ENCODE assay signal across 8 cellular contexts in the genomic region with DNA sequence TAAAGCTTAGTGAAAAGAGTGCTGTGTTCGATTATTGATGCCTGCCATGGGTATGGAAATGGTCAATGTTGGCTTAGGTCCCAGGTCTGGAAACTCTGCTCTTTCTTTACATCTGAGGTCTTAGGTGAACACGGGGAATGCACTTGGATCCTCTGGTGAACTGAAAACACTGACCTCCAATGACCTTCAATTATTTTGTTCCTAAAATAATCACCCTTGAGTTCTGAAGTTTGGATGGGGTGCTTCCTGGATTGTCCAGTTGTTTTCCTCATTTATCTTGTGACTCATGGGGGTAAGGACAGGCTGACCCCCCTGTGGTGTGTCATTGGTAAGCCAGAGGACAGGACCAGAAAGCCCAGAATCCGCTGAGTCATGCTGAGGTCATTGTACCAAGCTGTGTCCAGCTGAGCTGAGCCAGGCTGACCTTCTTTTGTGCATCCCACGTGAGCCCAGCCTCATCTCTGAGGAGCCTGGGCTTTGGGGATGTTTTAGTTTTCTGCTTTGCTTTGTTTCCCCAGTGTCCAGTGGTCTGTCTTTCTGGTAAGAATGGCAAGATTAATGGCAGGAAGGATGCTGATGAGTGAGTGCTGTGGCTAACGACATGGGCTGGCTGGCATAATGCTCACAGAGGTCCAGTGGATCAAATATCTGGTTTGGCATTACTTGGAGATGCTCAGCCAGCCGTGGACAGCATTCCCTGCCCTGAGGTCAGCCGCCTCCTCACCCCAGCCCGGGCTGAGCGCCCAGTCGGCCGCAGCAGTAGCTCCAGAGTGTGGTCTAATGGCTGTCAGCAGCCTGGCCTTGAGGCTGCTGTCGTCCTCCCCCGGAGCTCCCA. TPM values are rescaled to one million over a fixed set of nuclear protein-coding genes. Genes with fewer than 3 reads are reported as not detected.
A peak's percentile ranks its signal among the peaks of the same experiment; 100 is the strongest.
DNase-seq lines count a peak whose midpoint lies in the region; ATAC-seq and TF ChIP-seq lines count a peak whose summit lies in the region.

No MANE protein-coding gene starts in this region.

- no peak for TF ChIP-seq CTCF in body of pancreas (IDR thresholded peaks at IDR 0.05)

- intact Hi-C loops in body of pancreas (cut with DNase I): no loop called here

- no peak for TF ChIP-seq POLR2A in body of pancreas (IDR thresholded peaks at IDR 0.05)

- no peaks in the 10 kb centered on the region for H3K9me3 Mint-ChIP-seq in activated T-cell treated with anti-CD3 and anti-CD28 coated beads, Interleukin-2, amount 50 U/mL, for 72 hours

- no peaks in the 10 kb centered on the region for H3K27me3 Mint-ChIP-seq in activated T-cell treated with anti-CD3 and anti-CD28 coated beads, Interleukin-2, amount 50 U/mL, for 72 hours (ENCODE audit: low read depth)

- peaks cover 0 to 16% of the 10 kb centered on the region in 2 donors for H3K36me3 Mint-ChIP-seq in activated T-cell treated with anti-CD3 and anti-CD28 coated beads, Interleukin-2, amount 50 U/mL, for 72 hours (ENCODE audit: insufficient read depth in 2 of 2)

- H3K4me3 ChIP-seq in body of pancreas (no peak overlapping the region), skeletal muscle tissue (ENCODE audit: low read length in 3 of 3) (peak overlapping the region in 1 of 3 donors; percentile 32)

- H3K27ac Mint-ChIP-seq in activated T-cell treated with anti-CD3 and anti-CD28 coated beads, Interleukin-2, amount 50 U/mL, for 72 hours: peak overlapping the region; percentile 24

- H3K36me3 ChIP-seq in body of pancreas (replicated peaks in 1 of 2; ENCODE audit: insufficient read depth in 1 of 2, low read depth in 2 of 2) (no peaks in the 10 kb centered on the region), skeletal muscle tissue (ENCODE audit: control insufficient read depth in 3 of 3, insufficient read depth in 3 of 3, low read length in 3 of 3) (peaks cover 11 to 47% (median 36%) of the 10 kb centered on the region in 3 donors)

- H3K4me3 Mint-ChIP-seq in activated T-cell treated with anti-CD3 and anti-CD28 coated beads, Interleukin-2, amount 50 U/mL, for 72 hours: no peak overlapping the region

- no peaks in the 10 kb centered on the region for H3K27me3 ChIP-seq in body of pancreas
- no peaks in the 10 kb centered on the region for H3K27me3 ChIP-seq in skeletal muscle tissue (ENCODE audit: control insufficient read depth in 3 of 3, insufficient read depth in 3 of 3, low read length in 3 of 3)

- H3K4me1 ChIP-seq in body of pancreas: no peaks in the 10 kb centered on the region
- peaks cover 21 to 37% (median 24%) of the 10 kb centered on the region in 3 donors for H3K4me1 ChIP-seq in skeletal muscle tissue (ENCODE audit: control insufficient read depth in 3 of 3, insufficient read depth in 3 of 3, low read length in 3 of 3)

- no peaks in the 10 kb centered on the region for H3K9me3 ChIP-seq in body of pancreas
- no peaks in the 10 kb centered on the region for H3K9me3 ChIP-seq in skeletal muscle tissue (ENCODE audit: control insufficient read depth in 3 of 3, low read length in 3 of 3)

- ATAC-seq in activated T-cell treated with anti-CD3 and anti-CD28 coated beads, Interleukin-2, amount 50 U/mL, for 72 hours (replicated peaks in 1 of 2): no peak
- ATAC-seq in body of pancreas: peak; percentile 78

- H3K9ac ChIP-seq in skeletal muscle tissue (ENCODE audit: low read depth in 1 of 3, low read length in 3 of 3): peak overlapping the region; percentile 18 to 62 (median 42)

- DNase-seq in activated T-cell treated with anti-CD3 and anti-CD28 coated beads, Interleukin-2, amount 50 U/mL, for 72 hours: no peak
- DNase-seq in activated T-cell treated with anti-CD3 and anti-CD28 coated beads for 4 hours: no peak
- DNase-seq in body of pancreas: peak; percentile 52 to 79 (median 58)
- DNase-seq in iPS-NIHi11 (ENCODE audit: low spot score): peak; percentile 69
- DNase-seq in T-helper 1 cell: no peak
- no peak for DNase-seq in NCI-H1417 treated with DMSO at 0.1 percent for 48 hours (lab: John Stamatoyannopoulos, UW)
- DNase-seq in NCI-H510A (lab: John Stamatoyannopoulos, UW): no peak

- H3K4me1 Mint-ChIP-seq in activated T-cell treated with anti-CD3 and anti-CD28 coated beads, Interleukin-2, amount 50 U/mL, for 72 hours (ENCODE audit: low read depth): peaks cover 30% of the 10 kb centered on the region

- 58 to 72% methylated on average over 7 to 13 of the region's 13 CpGs for WGBS in body of pancreas, 2 donors

- no peak overlapping the region for H3K27ac ChIP-seq in body of pancreas
- peak overlapping the region; percentile 92 for H3K27ac ChIP-seq in skeletal muscle tissue (ENCODE audit: low read depth, low read length)

RNA-seq across cellular contexts. Expression of gene AMPD3, which starts 35.6 kb away (rescaled TPM):
- total RNA-seq in activated T-cell treated with anti-CD3 and anti-CD28 coated beads, Interleukin-2, amount 50 U/mL, for 72 hours: 10 to 100 TPM; 21.6 to 28.8 TPM
- total RNA-seq in body of pancreas (1 to 10 TPM; 3.6 to 9.9 TPM), skeletal muscle tissue (3.1 TPM)

RNA-seq across cellular contexts. Expression of gene RNF141, which starts 50.4 kb away (rescaled TPM):
- total RNA-seq in activated T-cell treated with anti-CD3 and anti-CD28 coated beads, Interleukin-2, amount 50 U/mL, for 72 hours: 10 to 100 TPM; 17.5 to 19.6 TPM
- 10 to 100 TPM; 20.2 to 23.1 TPM for total RNA-seq in body of pancreas
- total RNA-seq in skeletal muscle tissue: 20.4 TPM

Comparison
In these comparisons a context has a peak if more than half of its experiments do, and no peak if none do; other contexts are left out.
1. DNase-seq: peak in body of pancreas (4 of 4) and iPS-NIHi11 (single experiment); none in activated T-cell treated with anti-CD3 and anti-CD28 coated beads, Interleukin-2, amount 50 U/mL, for 72 hours (0 of 2), activated T-cell treated with anti-CD3 and anti-CD28 coated beads for 4 hours (single experiment), T-helper 1 cell (0 of 5), NCI-H1417 treated with DMSO at 0.1 percent for 48 hours (single experiment) and NCI-H510A (single experiment).